8 cellular contexts compared by ENCODE assay signal in the genomic region with DNA sequence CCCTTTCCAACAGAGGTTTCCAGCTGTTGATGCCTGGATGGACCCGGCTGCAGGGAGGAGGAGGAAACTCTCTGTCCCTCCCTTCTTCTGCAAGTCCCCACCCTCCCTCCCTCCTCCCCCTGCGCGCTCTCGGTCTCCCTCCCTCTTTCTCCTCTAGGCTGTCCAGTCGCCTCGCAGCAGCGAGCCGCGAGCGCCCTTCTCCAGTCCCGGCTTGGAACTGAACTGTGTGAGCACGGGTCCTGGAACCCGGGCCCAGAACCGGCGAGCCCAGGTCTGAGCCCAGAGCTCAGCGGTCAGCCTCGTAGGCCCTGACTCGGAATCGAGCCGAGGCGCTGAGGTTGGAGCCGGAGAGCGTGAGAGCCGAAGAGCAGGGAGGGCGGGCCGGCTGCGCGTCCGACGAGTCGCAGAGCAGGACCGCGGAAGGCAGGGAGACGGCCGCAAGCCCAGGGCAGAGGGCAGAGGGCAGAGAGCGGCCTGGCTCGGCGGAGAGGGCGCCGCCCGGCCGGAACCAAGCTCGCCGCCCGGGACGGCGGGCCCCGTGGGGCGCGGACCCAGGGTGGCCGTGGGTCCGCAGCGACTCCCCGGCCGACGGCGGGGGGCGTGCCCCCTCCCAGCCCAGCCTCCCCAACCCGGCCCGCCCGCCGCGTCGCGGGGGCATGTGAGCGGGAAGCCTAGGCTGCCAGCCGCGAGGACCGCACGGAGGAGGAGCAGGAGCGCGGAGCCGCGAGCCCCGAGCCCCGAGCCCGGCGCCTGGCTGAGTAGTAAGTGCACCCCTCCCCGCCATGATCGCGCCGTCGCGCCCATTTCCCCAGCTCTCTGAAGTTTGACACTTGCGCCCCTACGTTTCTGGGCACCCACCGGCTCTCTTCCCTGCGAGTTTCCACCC. TPM values are rescaled to one million over a fixed set of nuclear protein-coding genes. Genes with fewer than 3 reads are reported as not detected.
DNase-seq lines count a peak whose midpoint lies in the region; ATAC-seq and TF ChIP-seq lines count a peak whose summit lies in the region.

A gene (plus strand): TSS at position 165 of the 886 bp plus-strand sequence. CDS start 39,801 bp downstream, outside the sequence.

- TF ChIP-seq CTCF in mammary epithelial cell (conservative IDR thresholded peaks at IDR 0.05 in 1 of 2, IDR thresholded peaks at IDR 0.05 in 1 of 2; ENCODE audit: extremely low read depth in 1 of 2, insufficient read depth in 1 of 2, low read depth in 1 of 2, low read length in 2 of 2), result peak in 1 of 2 donors; percentile 49
- TF ChIP-seq CTCF in progenitor cell of endocrine pancreas (IDR thresholded peaks at IDR 0.05; ENCODE audit: unreplicated experiment), result peak; percentile 10

- H3K9me3 ChIP-seq in SJCRH30 (replicated peaks) (no peaks in the 10 kb centered on the region), mammary epithelial cell (replicated peaks; ENCODE audit: insufficient read depth, low read length) (no peaks in the 10 kb centered on the region)

- H3K4me1 Mint-ChIP-seq in progenitor cell of endocrine pancreas (ENCODE audit: low read depth), result peaks cover 28% of the 10 kb centered on the region

- peaks cover under 1% of the 10 kb centered on the region for H3K36me3 Mint-ChIP-seq in progenitor cell of endocrine pancreas (ENCODE audit: insufficient read depth)

- H3K4me1 ChIP-seq in SJCRH30 (peaks cover 17% of the 10 kb centered on the region), mammary epithelial cell (ENCODE audit: insufficient read depth, low read length) (peaks cover 12% of the 10 kb centered on the region)

- WGBS in mammary epithelial cell (ENCODE audit: low coverage, missing lambda C conversion rate), result 0% methylated on average over 14 of the region's 88 CpGs

- H4K20me1 ChIP-seq in mammary epithelial cell (ENCODE audit: insufficient read depth, low read length), result no peaks in the 10 kb centered on the region

- H3K27ac ChIP-seq in SJCRH30, result peak within 1 kb of the TSS; percentile 76
- H3K27ac ChIP-seq in mammary epithelial cell (ENCODE audit: insufficient read depth, low read depth, low read length), result peak within 1 kb of the TSS; percentile 49

- BruUV-seq in mammary epithelial cell (replicated peaks; lab: Mats Ljungman, UMichigan), result no TSS peak

- H3K4me3 Mint-ChIP-seq in progenitor cell of endocrine pancreas (ENCODE audit: low read depth), result peak within 1 kb of the TSS; percentile 99

- no peak for ATAC-seq in GM21447 (IDR thresholded peaks at IDR 0.05; ENCODE audit: unreplicated experiment)
- no peak for ATAC-seq in HG03521 (IDR thresholded peaks at IDR 0.05; ENCODE audit: unreplicated experiment)

- in situ Hi-C loops in mammary epithelial cell (cut with MboI; ENCODE audit: low sequenced_read_pairs in 2 of 2), result no loop called here

- H3K4me2 ChIP-seq in mammary epithelial cell (ENCODE audit: insufficient read depth, low read depth, low read length), result peak within 1 kb of the TSS; percentile 89

- CTCF ChIA-PET in mammary epithelial cell (lab: Charles Lee; ENCODE audit: low non-redundant PET), result interaction anchor here (0.6 to 1.2 kb wide), 5 partner anchors 60 to 208 kb away, joined by 3 to 10 read pairs (median 4); no protein-coding TSS in a partner anchor

- H3K79me2 ChIP-seq in mammary epithelial cell (ENCODE audit: insufficient read depth, low read length), result peaks cover 47% of the 10 kb centered on the region

- dilution Hi-C loops in mammary epithelial cell (cut with HindIII; ENCODE audit: low sequenced_read_pairs), result no loop called here

- DNase-seq in COR-L47 (lab: John Stamatoyannopoulos, UW) (peak; percentile 75), LHCN-M2 (ENCODE audit: low read depth) (peak; percentile 84), SJCRH30 (peak; percentile 90 to 93), mammary epithelial cell (peak; percentile 89), iPS DF 19.7 (ENCODE audit: low read depth, low spot score) (peak; percentile 82), progenitor cell of endocrine pancreas (ENCODE audit: low spot score, unreplicated experiment) (peak; percentile 65)

- peaks cover 7% of the 10 kb centered on the region for H3K27me3 Mint-ChIP-seq in progenitor cell of endocrine pancreas

- no peaks in the 10 kb centered on the region for H3K36me3 ChIP-seq in SJCRH30
- H3K36me3 ChIP-seq in mammary epithelial cell (ENCODE audit: insufficient read depth, low read length), result no peaks in the 10 kb centered on the region

- peak within 1 kb of the TSS; percentile 92 for H2AFZ ChIP-seq in mammary epithelial cell (ENCODE audit: low read depth, low read length)

- H3K27ac Mint-ChIP-seq in progenitor cell of endocrine pancreas, result peak within 1 kb of the TSS; percentile 99

- peak within 1 kb of the TSS; percentile 45 for H3K9ac ChIP-seq in mammary epithelial cell (ENCODE audit: insufficient read depth, low read length)

- peaks cover 5% of the 10 kb centered on the region for H3K9me3 Mint-ChIP-seq in progenitor cell of endocrine pancreas (ENCODE audit: low read depth)

- H3K27me3 ChIP-seq in SJCRH30, result no peaks in the 10 kb centered on the region
- H3K27me3 ChIP-seq in mammary epithelial cell (ENCODE audit: insufficient read depth, low read length), result no peaks in the 10 kb centered on the region

- peak within 1 kb of the TSS; percentile 79 for H3K4me3 ChIP-seq in SJCRH30
- H3K4me3 ChIP-seq in mammary epithelial cell (replicated peaks in 1 of 3; ENCODE audit: insufficient read depth in 1 of 3, low read depth in 2 of 3, low read length in 3 of 3), result peak within 1 kb of the TSS; percentile 74 to 99 (median 86)

- intact Hi-C loops in mammary epithelial cell (cut with micrococcal nuclease), result loop anchor here (1.0 to 5.0 kb wide), 4 partner anchors 54 to 212 kb away; a partner anchor contains a TSS

RNA-seq across cellular contexts. Expression of the gene that starts here (rescaled TPM):
- total RNA-seq in LHCN-M2 (2014; rRNA removed) (2.2 and 3.6 TPM in 2 replicates), mammary epithelial cell (10 to 100 TPM in 1 of 2 donors, 1 to 10 TPM in 1; 7.8 to 22.0 TPM), progenitor cell of endocrine pancreas (58.2 and 61.6 TPM in 2 replicates)
- polyA plus RNA-seq in LHCN-M2 (2012), result 2.4 TPM
- total RNA-seq in SJCRH30 (2014; rRNA removed; shearing (Covaris generic)), result 28.9 and 35.1 TPM in 2 replicates
- polyA plus RNA-seq in mammary epithelial cell, result 13.2 TPM
- 18.0 TPM for polyA minus RNA-seq in mammary epithelial cell
